In the genomic region with DNA sequence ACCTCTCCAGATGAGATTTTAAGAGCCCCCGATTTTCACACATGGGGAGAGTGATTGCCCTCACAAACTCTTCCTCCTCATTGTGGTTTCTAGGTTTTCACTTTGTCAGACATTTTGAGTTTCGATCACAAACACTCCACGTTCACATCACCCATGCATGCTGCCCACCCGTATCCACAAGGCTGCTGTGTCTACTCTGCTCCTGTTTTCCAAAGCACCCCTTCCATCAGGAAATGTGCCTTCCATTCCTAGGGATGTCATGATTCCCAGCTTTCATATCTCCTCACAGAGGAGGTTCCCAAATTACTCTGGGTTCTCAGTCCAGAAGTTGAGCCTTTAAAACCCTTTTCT, we compare ENCODE assay signal across 16 cellular contexts. TPM values are rescaled to one million over a fixed set of nuclear protein-coding genes. Genes with fewer than 3 reads are reported as not detected.
DNase-seq lines count a peak whose midpoint lies in the region; ATAC-seq and TF ChIP-seq lines count a peak whose summit lies in the region.
"Had no signal": no experiment of that assay in that cellular context is flagged by ENCODE, and none has a peak within 500 bp of the region (broad histone marks: within the 10 kb centered on the region; RNA-seq: fewer than 3 reads in every experiment).

No MANE protein-coding gene starts in this region.

- H3K36me3 ChIP-seq in OCI-LY7 (ENCODE audit: insufficient read depth, low read length), result no peaks in the 10 kb centered on the region

- ATAC-seq in stimulated activated memory B cell treated with anti-CD40 and anti-IgM and Interleukin-4, amounts not matched to agents 10 μg/mL and 1 μg/mL and 100 μg/mL, for 72 hours, result no peak
- ATAC-seq in GM19452 (IDR thresholded peaks at IDR 0.05; ENCODE audit: unreplicated experiment), result no peak

- peak overlapping the region; percentile 88 for H3K4me2 ChIP-seq in OCI-LY7 (ENCODE audit: low read length)

- H3K4me3 Mint-ChIP-seq in activated CD4-positive, alpha-beta memory T cell treated with anti-CD3 and anti-CD28 coated beads for 36 hours, result no peak overlapping the region
- no peak overlapping the region for H3K4me3 Mint-ChIP-seq in activated CD4-positive, alpha-beta memory T cell treated with anti-CD3 and anti-CD28 coated beads, Interleukin-2, amount 10 ng/mL, durations not matched to agents 7 days and 5 days
- peak overlapping the region; percentile 83 for H3K4me3 Mint-ChIP-seq in endothelial cell (ENCODE audit: unreplicated experiment)
- H3K4me3 Mint-ChIP-seq in stimulated activated memory B cell treated with anti-CD40 and anti-IgM and Interleukin-4, amounts not matched to agents 10 μg/mL and 1 μg/mL and 100 μg/mL, for 72 hours, result peak overlapping the region; percentile 17
- H3K4me3 Mint-ChIP-seq: brain, neural crest cell had no signal

- no peak overlapping the region for H3K27ac ChIP-seq in OCI-LY7 (ENCODE audit: low read depth, low read length, poor library complexity, severe bottlenecking)

- H3K9me3 Mint-ChIP-seq in activated CD4-positive, alpha-beta memory T cell treated with anti-CD3 and anti-CD28 coated beads for 36 hours, result peaks cover 33% of the 10 kb centered on the region
- H3K9me3 Mint-ChIP-seq in activated CD4-positive, alpha-beta memory T cell treated with anti-CD3 and anti-CD28 coated beads, Interleukin-2, amount 10 ng/mL, durations not matched to agents 7 days and 5 days, result peaks cover 27% of the 10 kb centered on the region
- H3K9me3 Mint-ChIP-seq in endothelial cell (ENCODE audit: unreplicated experiment), result peaks cover 9% of the 10 kb centered on the region
- H3K9me3 Mint-ChIP-seq in stimulated activated memory B cell treated with anti-CD40 and anti-IgM and Interleukin-4, amounts not matched to agents 10 μg/mL and 1 μg/mL and 100 μg/mL, for 72 hours, result peaks cover 20% of the 10 kb centered on the region

- peaks cover 60% of the 10 kb centered on the region for H3K4me1 Mint-ChIP-seq in activated CD4-positive, alpha-beta memory T cell treated with anti-CD3 and anti-CD28 coated beads for 36 hours (ENCODE audit: low read depth)
- H3K4me1 Mint-ChIP-seq in activated CD4-positive, alpha-beta memory T cell treated with anti-CD3 and anti-CD28 coated beads, Interleukin-2, amount 10 ng/mL, durations not matched to agents 7 days and 5 days, result peaks cover 66% of the 10 kb centered on the region
- H3K4me1 Mint-ChIP-seq in endothelial cell (ENCODE audit: unreplicated experiment), result peaks cover 65% of the 10 kb centered on the region
- H3K4me1 Mint-ChIP-seq in stimulated activated memory B cell treated with anti-CD40 and anti-IgM and Interleukin-4, amounts not matched to agents 10 μg/mL and 1 μg/mL and 100 μg/mL, for 72 hours, result peaks cover 78% of the 10 kb centered on the region
- H3K4me1 Mint-ChIP-seq: brain had no signal

- H3K36me3 Mint-ChIP-seq in activated CD4-positive, alpha-beta memory T cell treated with anti-CD3 and anti-CD28 coated beads for 36 hours, result peaks cover 12% of the 10 kb centered on the region
- peaks cover 19% of the 10 kb centered on the region for H3K36me3 Mint-ChIP-seq in activated CD4-positive, alpha-beta memory T cell treated with anti-CD3 and anti-CD28 coated beads, Interleukin-2, amount 10 ng/mL, durations not matched to agents 7 days and 5 days (ENCODE audit: low read depth)
- H3K36me3 Mint-ChIP-seq in endothelial cell (ENCODE audit: low read depth, unreplicated experiment), result peaks cover 32% of the 10 kb centered on the region
- H3K36me3 Mint-ChIP-seq in stimulated activated memory B cell treated with anti-CD40 and anti-IgM and Interleukin-4, amounts not matched to agents 10 μg/mL and 1 μg/mL and 100 μg/mL, for 72 hours, result peaks cover 8% of the 10 kb centered on the region
- H3K36me3 Mint-ChIP-seq: brain had no signal

- intact Hi-C loops in activated CD4-positive, alpha-beta memory T cell treated with anti-CD3 and anti-CD28 coated beads for 36 hours (cut with micrococcal nuclease), result loop anchor here (2.0 kb wide), 1 partner anchor 17 kb away; no protein-coding TSS in a partner anchor
- intact Hi-C loops in OCI-LY7 (cut with micrococcal nuclease; ENCODE audit: unreplicated experiment), result no loop called here

- peaks cover 73% of the 10 kb centered on the region for H3K4me1 ChIP-seq in OCI-LY7 (ENCODE audit: insufficient read depth, low read length, poor library complexity, severe bottlenecking)

- peaks cover 8% of the 10 kb centered on the region; the same call in 1 of the 2 replicates for H3K9me3 ChIP-seq in OCI-LY7 (ENCODE audit: low read length)

- DNase-seq in activated CD4-positive, alpha-beta memory T cell treated with anti-CD3 and anti-CD28 coated beads for 36 hours, result no peak
- DNase-seq in activated CD4-positive, alpha-beta memory T cell treated with anti-CD3 and anti-CD28 coated beads, Interleukin-2, amount 10 ng/mL, durations not matched to agents 7 days and 5 days, result no peak
- DNase-seq in OCI-LY7 (ENCODE audit: low spot score) (no peak), endothelial cell (ENCODE audit: low spot score) (no peak), DMS114 treated with DMSO at 0.1 percent for 48 hours (lab: John Stamatoyannopoulos, UW; ENCODE audit: unreplicated experiment) (no peak), epidermal melanocyte (ENCODE audit: insufficient read length, low spot score) (no peak)
- DNase-seq: activated CD8-positive, alpha-beta memory T cell treated with anti-CD3 and anti-CD28 coated beads, Interleukin-2, amount 50 U/mL, for 4 hours; glutamatergic neuron; IMR-90; NCI-H1417; NCI-H524; RPMI8226 had no signal

- POLR2A ChIA-PET in activated CD4-positive, alpha-beta memory T cell treated with anti-CD3 and anti-CD28 coated beads for 36 hours (lab: Charles Lee), result interaction anchor here (1.1 to 3.0 kb wide), 3 partner anchors 9 to 90 kb away, joined by 3 to 18 read pairs (median 9); a partner anchor contains a TSS
- POLR2A ChIA-PET in activated CD4-positive, alpha-beta memory T cell treated with anti-CD3 and anti-CD28 coated beads, Interleukin-2, amount 10 ng/mL, durations not matched to agents 7 days and 5 days (lab: Charles Lee), result interaction anchor here (0.9 to 3.1 kb wide), 7 partner anchors 16 to 166 kb away, joined by 3 to 18 read pairs (median 4); a partner anchor contains a TSS
- POLR2A ChIA-PET in OCI-LY7 (lab: Charles Lee), result interaction anchor here (0.6 to 2.6 kb wide), 2 partner anchors 19 to 165 kb away, joined by 3 to 6 read pairs; no protein-coding TSS in a partner anchor

- BruUV-seq in OCI-LY7 (replicated peaks; lab: Mats Ljungman, UMichigan), result no TSS peak

- peak overlapping the region; percentile 12; the same call in 1 of the 2 replicates for H2AFZ ChIP-seq in OCI-LY7 (ENCODE audit: low read length)

- no peaks in the 10 kb centered on the region for H3K9me2 ChIP-seq in OCI-LY7 (ENCODE audit: insufficient read depth, low read length)

- CTCF ChIA-PET in activated CD4-positive, alpha-beta memory T cell treated with anti-CD3 and anti-CD28 coated beads for 36 hours (lab: Charles Lee), result interaction anchor here (0.6 to 3.6 kb wide), 5 partner anchors 12 to 1225 kb away, joined by 3 to 21 read pairs (median 11); no protein-coding TSS in a partner anchor
- CTCF ChIA-PET in activated CD4-positive, alpha-beta memory T cell treated with anti-CD3 and anti-CD28 coated beads, Interleukin-2, amount 10 ng/mL, durations not matched to agents 7 days and 5 days (lab: Charles Lee), result interaction anchor here (1.0 to 7.7 kb wide), 6 partner anchors 9 to 81 kb away, joined by 3 to 52 read pairs (median 4); no protein-coding TSS in a partner anchor
- CTCF ChIA-PET in OCI-LY7 (lab: Charles Lee; ENCODE audit: unreplicated experiment), result no interaction called here

- TF ChIP-seq CTCF in OCI-LY7 (conservative IDR thresholded peaks at IDR 0.05; ENCODE audit: low read length) (no peak), endothelial cell (IDR thresholded peaks at IDR 0.05; ENCODE audit: unreplicated experiment) (no peak)

- H3K27ac Mint-ChIP-seq in activated CD4-positive, alpha-beta memory T cell treated with anti-CD3 and anti-CD28 coated beads for 36 hours, result peak overlapping the region; percentile 24
- H3K27ac Mint-ChIP-seq in activated CD4-positive, alpha-beta memory T cell treated with anti-CD3 and anti-CD28 coated beads, Interleukin-2, amount 10 ng/mL, durations not matched to agents 7 days and 5 days, result no peak overlapping the region
- H3K27ac Mint-ChIP-seq in endothelial cell (ENCODE audit: unreplicated experiment), result peak overlapping the region; percentile 98
- peak overlapping the region; percentile 92 for H3K27ac Mint-ChIP-seq in stimulated activated memory B cell treated with anti-CD40 and anti-IgM and Interleukin-4, amounts not matched to agents 10 μg/mL and 1 μg/mL and 100 μg/mL, for 72 hours
- H3K27ac Mint-ChIP-seq: brain had no signal

- H3K4me3 ChIP-seq in OCI-LY7 (ENCODE audit: low read depth, low read length, poor library complexity, severe bottlenecking), result peak overlapping the region; percentile 16

- peaks cover 6% of the 10 kb centered on the region for H3K27me3 Mint-ChIP-seq in activated CD4-positive, alpha-beta memory T cell treated with anti-CD3 and anti-CD28 coated beads for 36 hours
- peaks cover 29% of the 10 kb centered on the region for H3K27me3 Mint-ChIP-seq in activated CD4-positive, alpha-beta memory T cell treated with anti-CD3 and anti-CD28 coated beads, Interleukin-2, amount 10 ng/mL, durations not matched to agents 7 days and 5 days
- H3K27me3 Mint-ChIP-seq in endothelial cell (ENCODE audit: unreplicated experiment), result peaks cover 15% of the 10 kb centered on the region
- no peaks in the 10 kb centered on the region for H3K27me3 Mint-ChIP-seq in stimulated activated memory B cell treated with anti-CD40 and anti-IgM and Interleukin-4, amounts not matched to agents 10 μg/mL and 1 μg/mL and 100 μg/mL, for 72 hours

- no peaks in the 10 kb centered on the region for H4K20me1 ChIP-seq in OCI-LY7 (ENCODE audit: insufficient read depth, low read length)

- H3K79me2 ChIP-seq in OCI-LY7 (ENCODE audit: insufficient read depth, low read depth, low read length), result peaks cover 21% of the 10 kb centered on the region

RNA-seq across cellular contexts. Expression of a gene that starts 45.8 kb away (rescaled TPM):
- 10 to 100 TPM; 40.8 to 40.9 TPM for total RNA-seq in activated CD4-positive, alpha-beta memory T cell treated with anti-CD3 and anti-CD28 coated beads for 36 hours
- 10 to 100 TPM; 77.0 to 77.8 TPM for total RNA-seq in activated CD4-positive, alpha-beta memory T cell treated with anti-CD3 and anti-CD28 coated beads, Interleukin-2, amount 10 ng/mL, durations not matched to agents 7 days and 5 days
- total RNA-seq in OCI-LY7 (2014; rRNA removed; shearing (Covaris generic)), result 25.9 and 40.8 TPM in 2 replicates
- 52.5 and 56.0 TPM in 2 replicates for total RNA-seq in OCI-LY7 (2022)
- total RNA-seq in endothelial cell (ENCODE audit: unreplicated experiment), result 74.1 TPM
- total RNA-seq: IMR-90 had no signal

Comparison
In these comparisons a context has a peak if more than half of its experiments do, and no peak if none do; other contexts are left out.
1. H3K4me3 Mint-ChIP-seq: peak in endothelial cell (single experiment) and stimulated activated memory B cell treated with anti-CD40 and anti-IgM and Interleukin-4, amounts not matched to agents 10 μg/mL and 1 μg/mL and 100 μg/mL, for 72 hours (single experiment); none in activated CD4-positive, alpha-beta memory T cell treated with anti-CD3 and anti-CD28 coated beads for 36 hours (single experiment) and activated CD4-positive, alpha-beta memory T cell treated with anti-CD3 and anti-CD28 coated beads, Interleukin-2, amount 10 ng/mL, durations not matched to agents 7 days and 5 days (single experiment).